2 cellular contexts compared by ENCODE assay signal in the genomic region with DNA sequence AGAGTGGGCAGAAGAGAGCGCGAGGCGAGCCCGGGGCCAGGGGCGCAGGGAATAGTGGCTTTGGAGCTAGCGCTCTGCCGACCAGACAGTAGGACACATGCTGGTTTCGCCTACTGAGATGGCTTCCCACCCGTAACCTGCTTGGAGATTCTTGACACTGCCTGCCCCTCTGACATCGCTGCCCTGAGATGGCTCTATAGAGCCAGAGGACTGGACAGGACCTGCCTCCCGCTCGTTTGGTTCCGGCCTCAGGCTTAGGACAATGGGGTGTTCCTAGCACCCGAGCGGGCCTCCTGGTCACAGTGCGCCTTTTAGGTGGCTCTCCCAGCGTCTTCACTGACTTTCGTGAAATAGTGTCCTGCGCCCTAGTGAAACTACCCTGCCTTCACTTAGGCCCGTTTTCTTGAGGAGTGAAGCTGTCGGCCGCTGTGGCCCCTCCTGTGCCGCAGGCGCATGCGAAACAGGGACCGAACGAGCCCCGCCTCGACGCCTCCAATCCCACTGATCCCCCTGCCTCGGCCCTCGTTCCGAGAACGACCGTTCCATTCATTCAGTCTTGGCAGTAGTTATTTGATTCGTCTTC.
TF ChIP-seq lines count a peak whose summit lies in the region.

No MANE protein-coding gene starts in this region.

TF ChIP-seq in A549, 52 proteins besides CTCF, POLR2A, EP300 and RAD21 (continued from another document):
- TF ChIP-seq, protein P1, sequence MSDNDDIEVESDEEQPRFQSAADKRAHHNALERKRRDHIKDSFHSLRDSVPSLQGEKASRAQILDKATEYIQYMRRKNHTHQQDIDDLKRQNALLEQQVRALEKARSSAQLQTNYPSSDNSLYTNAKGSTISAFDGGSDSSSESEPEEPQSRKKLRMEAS (IDR thresholded peaks at IDR 0.05) = peak; percentile 35
- TF ChIP-seq FOXS1 (CRISPR knock-in tag; IDR thresholded peaks at IDR 0.05) (no peak), PHF8 (IDR thresholded peaks at IDR 0.05; ENCODE audit: borderline replicate concordance, low read depth) (peak; percentile 38; the same call in 1 of the 2 replicates)

TF ChIP-seq in endothelial cell of umbilical vein, 7 proteins besides CTCF, POLR2A, EP300 and RAD21 (continued from another document):
- peak; percentile 27 for TF ChIP-seq POLR2AphosphoS5 (IDR thresholded peaks at IDR 0.05; ENCODE audit: insufficient read depth, low read depth, low read length)
TF ChIP-seq in endothelial cell of umbilical vein: peak in this region for 1.
